In genomic region chr7:131338990-131339389, GRCh38 we compare ENCODE assay signal across 22 cellular contexts.
"Had no signal": no experiment of that assay in that cellular context is flagged by ENCODE, and none has a peak within 500 bp of the region (broad histone marks: within the 10 kb centered on the region; RNA-seq: fewer than 3 reads in every experiment).

No MANE protein-coding gene starts in this region.

- H3K27ac ChIP-seq: SJSA1, SK-N-MC had no signal

- H3K4me3 ChIP-seq: MG63, SJSA1, SK-N-MC had no signal

- H3K27me3 ChIP-seq: MG63, SJSA1 had no signal

- H3K4me1 ChIP-seq: SJSA1 had no signal

- DNase-seq: IMR-90, KG1, MG63, NCI-H1092, NCI-H1105 treated with DMSO at 0.1 percent for 48 hours, NCI-H1417 treated with DMSO at 0.1 percent for 48 hours, NCI-H146, NCI-H1694 treated with DMSO at 0.1 percent for 48 hours, NCI-H1930, NCI-H2081, NCI-H2171, NCI-H226, NCI-H446, NCI-H510A, NCI-H524 treated with DMSO at 0.1 percent for 48 hours, NCI-H69, NCI-H774, Right ventricle myocardium superior, RPMI8226, SIG-M5 had no signal
